15 cellular contexts compared by ENCODE assay signal in the genomic region with DNA sequence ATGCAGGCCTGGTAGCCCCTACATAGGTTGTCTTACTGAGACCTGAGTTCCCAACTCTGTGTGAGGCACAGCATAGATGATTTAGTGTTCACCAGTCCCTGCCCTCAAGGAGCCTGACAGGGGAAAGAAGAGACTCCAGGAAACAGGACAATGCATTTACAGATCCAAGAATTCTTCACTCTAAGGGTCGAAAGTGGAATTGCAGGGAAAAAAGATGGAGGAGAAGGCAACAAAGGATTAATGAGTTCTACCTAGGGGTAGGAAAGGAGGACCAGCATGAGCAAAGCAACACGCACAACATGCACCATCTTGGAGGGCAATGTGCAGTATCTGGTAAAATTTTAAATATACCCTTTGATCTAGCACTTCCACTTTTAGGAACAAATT. TPM values are rescaled to one million over a fixed set of nuclear protein-coding genes. Genes with fewer than 3 reads are reported as not detected.
DNase-seq lines count a peak whose midpoint lies in the region; ATAC-seq and TF ChIP-seq lines count a peak whose summit lies in the region.
"Had no signal": no experiment of that assay in that cellular context is flagged by ENCODE, and none has a peak within 500 bp of the region (broad histone marks: within the 10 kb centered on the region; RNA-seq: fewer than 3 reads in every experiment).

No MANE protein-coding gene starts in this region.

- no peak overlapping the region for H3K4me2 ChIP-seq in HCT116 (ENCODE audit: low read length)

- peaks cover 18 to 37% (median 28%) of the 10 kb centered on the region in 3 donors for H3K4me1 Mint-ChIP-seq in CD8-positive, alpha-beta memory T cell
- H3K4me1 Mint-ChIP-seq in activated naive CD8-positive, alpha-beta T cell treated with anti-CD3 and anti-CD28 coated beads for 36 hours: peaks cover 38% of the 10 kb centered on the region

- H3K79me2 ChIP-seq in HCT116 (ENCODE audit: insufficient read depth, low read length): 0 out of 2 replicates have a peak, but pooled peaks cover 5% of the 10 kb centered on the region

- H3K27me3 Mint-ChIP-seq in CD8-positive, alpha-beta memory T cell: peaks cover 0 to 1% of the 10 kb centered on the region in 2 donors
- H3K27me3 Mint-ChIP-seq in activated naive CD8-positive, alpha-beta T cell treated with anti-CD3 and anti-CD28 coated beads for 36 hours: peaks cover 11% of the 10 kb centered on the region
- H3K27me3 Mint-ChIP-seq: activated naive CD8-positive, alpha-beta T cell treated with anti-CD3 and anti-CD28 coated beads, Interleukin-2, amount 10 ng/mL, durations not matched to agents 7 days and 5 days; CD4-positive, alpha-beta memory T cell had no signal

- H3K36me3 ChIP-seq in CD8-positive, alpha-beta memory T cell (ENCODE audit: insufficient read depth, low read length): peaks cover 3% of the 10 kb centered on the region
- H3K36me3 ChIP-seq in HCT116 (ENCODE audit: control insufficient read depth in 1 of 2, insufficient read depth in 2 of 2, low read length in 2 of 2): peaks cover 8 to 13% of the 10 kb centered on the region in 2 experiments; a peak in 3 of 4 replicates
- peaks cover 3% of the 10 kb centered on the region for H3K36me3 ChIP-seq in kidney epithelial cell (ENCODE audit: control insufficient read depth, insufficient read depth, low read length)
- H3K36me3 ChIP-seq in transverse colon: peaks cover 0 to 16% (median 5%) of the 10 kb centered on the region in 4 donors

- no TSS peak for BruUV-seq in HCT116 (replicated peaks; lab: Mats Ljungman, UMichigan)

- peaks cover 4 to 20% (median 8%) of the 10 kb centered on the region in 3 donors for H3K36me3 Mint-ChIP-seq in CD8-positive, alpha-beta memory T cell
- H3K36me3 Mint-ChIP-seq in activated naive CD8-positive, alpha-beta T cell treated with anti-CD3 and anti-CD28 coated beads for 36 hours: peaks cover 25% of the 10 kb centered on the region

- RAD21 ChIA-PET in HCT116 (lab: Charles Lee; ENCODE audit: low non-redundant PET in 1 of 2, low total read pairs in 2 of 2, uncharacterized antibody in 2 of 2, unreplicated experiment in 2 of 2): no interaction called here

- no peaks in the 10 kb centered on the region for H3K9me3 Mint-ChIP-seq in CD8-positive, alpha-beta memory T cell
- H3K9me3 Mint-ChIP-seq in activated naive CD8-positive, alpha-beta T cell treated with anti-CD3 and anti-CD28 coated beads for 36 hours: no peaks in the 10 kb centered on the region
- H3K9me3 Mint-ChIP-seq: activated naive CD8-positive, alpha-beta T cell treated with anti-CD3 and anti-CD28 coated beads, Interleukin-2, amount 10 ng/mL, durations not matched to agents 7 days and 5 days; CD4-positive, alpha-beta memory T cell had no signal

- POLR2A ChIA-PET in CD8-positive, alpha-beta memory T cell (lab: Charles Lee): interaction anchor here (0.7 kb wide), 1 partner anchor 113 kb away, joined by 3 read pairs; no protein-coding TSS in a partner anchor
- POLR2A ChIA-PET in HCT116 (lab: Charles Lee): no interaction called here

- peak in 2 of 3 experiments; percentile 25 to 43; a peak in 2 of 6 replicates for TF ChIP-seq CTCF in HCT116 (IDR thresholded peaks at IDR 0.05 in 2 of 3, conservative IDR thresholded peaks at IDR 0.05 in 1 of 3; ENCODE audit: borderline replicate concordance in 1 of 3, insufficient read depth in 1 of 3, low read depth in 2 of 3, low read length in 2 of 3)
- TF ChIP-seq CTCF in kidney epithelial cell (IDR thresholded peaks at IDR 0.05; ENCODE audit: insufficient read depth, low read length, poor library complexity, severe bottlenecking): peak; percentile 20
- peak in 1 of 5 experiments; percentile 18 for TF ChIP-seq CTCF in transverse colon (IDR thresholded peaks at IDR 0.05)

- H2AFZ ChIP-seq in HCT116 (ENCODE audit: low read depth, low read length, poor library complexity, severe bottlenecking): no peak overlapping the region

- TF ChIP-seq POLR2A in HCT116 (IDR thresholded peaks at IDR 0.05; ENCODE audit: borderline replicate concordance, extremely low read depth, insufficient read depth, insufficient read length) (no peak), transverse colon (IDR thresholded peaks at IDR 0.05) (no peak)

- intact Hi-C loops in HCT116 (cut with micrococcal nuclease): no loop called here
- intact Hi-C loops in transverse colon (cut with DNase I; ENCODE audit: low total_unique reads): no loop called here

- no peak for TF ChIP-seq EP300 in transverse colon (IDR thresholded peaks at IDR 0.05; ENCODE audit: low read depth)

- no peak overlapping the region for H3K27ac ChIP-seq in CD8-positive, alpha-beta memory T cell (ENCODE audit: low read depth, low read length)
- no peak overlapping the region for H3K27ac ChIP-seq in HCT116 (ENCODE audit: low read depth, low read length)
- H3K27ac ChIP-seq in transverse colon: no peak overlapping the region

- H3K4me1 ChIP-seq in CD8-positive, alpha-beta memory T cell (ENCODE audit: insufficient read depth, low read length): peaks cover 21% of the 10 kb centered on the region
- H3K4me1 ChIP-seq in HCT116 (ENCODE audit: control insufficient read depth in 1 of 2, insufficient read depth in 2 of 2, low read length in 2 of 2) (peaks cover 14 to 31% of the 10 kb centered on the region in 2 experiments), transverse colon (peaks cover 12 to 32% (median 28%) of the 10 kb centered on the region in 4 donors)

- H4K20me1 ChIP-seq in HCT116 (ENCODE audit: insufficient read depth): no peaks in the 10 kb centered on the region

- no peak overlapping the region for H3K9ac ChIP-seq in HCT116 (ENCODE audit: low read length)

- CTCF ChIA-PET in CD8-positive, alpha-beta memory T cell (lab: Charles Lee): interaction anchor here (0.9 to 6.5 kb wide), 5 partner anchors 9 to 158 kb away, joined by 3 to 55 read pairs (median 3); no protein-coding TSS in a partner anchor
- CTCF ChIA-PET in HCT116 (lab: Charles Lee): interaction anchor here (0.7 kb wide), 1 partner anchor 111 kb away, joined by 3 read pairs; no protein-coding TSS in a partner anchor

- H3K27me3 ChIP-seq in CD8-positive, alpha-beta memory T cell (ENCODE audit: insufficient read depth, low read length, poor library complexity, severe bottlenecking): no peaks in the 10 kb centered on the region
- H3K27me3 ChIP-seq in HCT116 (ENCODE audit: insufficient read depth, low read length): no peaks in the 10 kb centered on the region
- no peaks in the 10 kb centered on the region for H3K27me3 ChIP-seq in kidney epithelial cell (ENCODE audit: control insufficient read depth, insufficient read depth, low read length)
- H3K27me3 ChIP-seq in transverse colon: no peaks in the 10 kb centered on the region

- H3K9me2 ChIP-seq in HCT116 (ENCODE audit: insufficient read depth): no peaks in the 10 kb centered on the region

- ATAC-seq in HCT116: no peak

- no peaks in the 10 kb centered on the region for H3K9me3 ChIP-seq in CD8-positive, alpha-beta memory T cell (ENCODE audit: low read length)
- H3K9me3 ChIP-seq in HCT116 (ENCODE audit: control insufficient read depth in 1 of 2, insufficient read depth in 1 of 2, low read depth in 1 of 2, low read length in 2 of 2): no peaks in the 10 kb centered on the region
- no peaks in the 10 kb centered on the region for H3K9me3 ChIP-seq in transverse colon

- no peak for DNase-seq in CD8-positive, alpha-beta memory T cell
- DNase-seq in HCT116 (ENCODE audit: low read depth, low spot score) (no peak), kidney epithelial cell (ENCODE audit: low read depth) (no peak), NCI-H1417 (lab: John Stamatoyannopoulos, UW) (no peak), transverse colon (no peak), T-helper 1 cell (no peak)
- no peak for DNase-seq in activated naive CD8-positive, alpha-beta T cell treated with anti-CD3 and anti-CD28 coated beads for 36 hours
- DNase-seq: activated CD8-positive, alpha-beta memory T cell treated with anti-CD3 and anti-CD28 coated beads, Interleukin-2, amount 50 U/mL, for 48 hours; CD4-positive, alpha-beta memory T cell; GF-D8; head of caudate nucleus; kidney; NCI-H1436; NCI-H510A had no signal

- in situ Hi-C loops in transverse colon (cut with MboI; ENCODE audit: low pct_ligation_motif_present in 1 of 4, low pct_unique_long_range_greater_than_20kb in 1 of 4, low sequenced_read_pairs in 3 of 4): no loop called here

- H3K4me3 ChIP-seq in CD8-positive, alpha-beta memory T cell (ENCODE audit: low read length): no peak overlapping the region
- H3K4me3 ChIP-seq in HCT116 (replicated peaks in 1 of 2; ENCODE audit: low read depth in 1 of 2, low read length in 2 of 2) (no peak overlapping the region), kidney epithelial cell (ENCODE audit: low read depth, low read length) (no peak overlapping the region), transverse colon (no peak overlapping the region)

- no peak overlapping the region for H3K4me3 Mint-ChIP-seq in CD8-positive, alpha-beta memory T cell
- no peak overlapping the region for H3K4me3 Mint-ChIP-seq in activated naive CD8-positive, alpha-beta T cell treated with anti-CD3 and anti-CD28 coated beads for 36 hours
- H3K4me3 Mint-ChIP-seq: activated naive CD8-positive, alpha-beta T cell treated with anti-CD3 and anti-CD28 coated beads, Interleukin-2, amount 10 ng/mL, durations not matched to agents 7 days and 5 days; CD4-positive, alpha-beta memory T cell had no signal

- peak overlapping the region in 5 of 8 donors; percentile 35 to 76 (median 70) for H3K27ac Mint-ChIP-seq in CD8-positive, alpha-beta memory T cell
- peak overlapping the region; percentile 61 for H3K27ac Mint-ChIP-seq in activated naive CD8-positive, alpha-beta T cell treated with anti-CD3 and anti-CD28 coated beads for 36 hours
- H3K27ac Mint-ChIP-seq: activated naive CD8-positive, alpha-beta T cell treated with anti-CD3 and anti-CD28 coated beads, Interleukin-2, amount 10 ng/mL, durations not matched to agents 7 days and 5 days had no signal

- WGBS in transverse colon (ENCODE audit: low coverage in 1 of 2), 2 donors: 87 to 94% methylated on average over 2 of the region's 2 CpGs

- TF ChIP-seq RAD21 in HCT116 (IDR thresholded peaks at IDR 0.05; ENCODE audit: low read depth): no peak

RNA-seq across cellular contexts. Expression of gene SPAG4, which starts 5.9 kb away (rescaled TPM):
- 1 to 10 TPM; 2.1 TPM for total RNA-seq in CD8-positive, alpha-beta memory T cell
- polyA plus RNA-seq in CD8-positive, alpha-beta memory T cell: 1.1 TPM
- total RNA-seq in HCT116 (2021; ENCODE audit: unreplicated experiment) (6.2 TPM), kidney epithelial cell (2.6 and 7.9 TPM in 2 replicates), transverse colon (10 to 100 TPM in 1 of 4 donors, 1 to 10 TPM in 1, not detected in 2; 3.3 to 17.5 TPM)
- 10.3 and 12.9 TPM in 2 replicates for polyA plus RNA-seq in HCT116 (2012)
- total RNA-seq in activated naive CD8-positive, alpha-beta T cell treated with anti-CD3 and anti-CD28 coated beads for 36 hours: 1 to 10 TPM; 7.8 to 8.0 TPM

RNA-seq across cellular contexts. Expression of gene CPNE1, which starts 43.1 kb away (rescaled TPM):
- total RNA-seq in CD8-positive, alpha-beta memory T cell: 100 to 1,000 TPM; 295 to 305 TPM
- 378 TPM for polyA plus RNA-seq in CD8-positive, alpha-beta memory T cell
- 333 TPM for total RNA-seq in HCT116 (2021; ENCODE audit: unreplicated experiment)
- 304 and 307 TPM in 2 replicates for polyA plus RNA-seq in HCT116 (2012)
- total RNA-seq in activated naive CD8-positive, alpha-beta T cell treated with anti-CD3 and anti-CD28 coated beads for 36 hours: 100 to 1,000 TPM; 290 to 304 TPM
- 109 and 158 TPM in 2 replicates for total RNA-seq in kidney epithelial cell
- 100 to 1,000 TPM in 3 of 4 donors, 10 to 100 TPM in 1; 67.7 to 225 (median 132) TPM for total RNA-seq in transverse colon

RNA-seq across cellular contexts. Expression of gene RBM12, which starts 43.1 kb away (rescaled TPM):
- total RNA-seq in CD8-positive, alpha-beta memory T cell: 100 to 1,000 TPM; 103 to 110 TPM
- 46.1 TPM for polyA plus RNA-seq in CD8-positive, alpha-beta memory T cell
- 110 TPM for total RNA-seq in HCT116 (2021; ENCODE audit: unreplicated experiment)
- polyA plus RNA-seq in HCT116 (2012): 48.6 and 49.1 TPM in 2 replicates
- 100 to 1,000 TPM; 161 to 169 TPM for total RNA-seq in activated naive CD8-positive, alpha-beta T cell treated with anti-CD3 and anti-CD28 coated beads for 36 hours
- 35.7 and 43.2 TPM in 2 replicates for total RNA-seq in kidney epithelial cell
- total RNA-seq in transverse colon: 10 to 100 TPM; 24.7 to 33.8 (median 29.3) TPM
